In genomic region chr6:24855389-24856245, GRCh38 we compare ENCODE assay signal across 8 cellular contexts. TPM values are rescaled to one million over a fixed set of nuclear protein-coding genes. Genes with fewer than 3 reads are reported as not detected.
A peak's percentile ranks its signal among the peaks of the same experiment; 100 is the strongest.
DNase-seq lines count a peak whose midpoint lies in the region; ATAC-seq, FAIRE-seq and TF ChIP-seq lines count a peak whose summit lies in the region.

No MANE protein-coding gene starts in this region.

- no peaks in the 10 kb centered on the region for H3K9me3 ChIP-seq in small intestine (ENCODE audit: control insufficient read depth, low read depth)

- 32 to 37% (median 33%) methylated on average over 19 of the region's 19 CpGs for WGBS in small intestine, 3 donors

- POLR2A ChIA-PET in BJ (lab: Charles Lee) = interaction anchor here (0.9 kb wide), 1 partner anchor 162 kb away, joined by 3 read pairs; no protein-coding TSS in a partner anchor

- in situ Hi-C loops in astrocyte of the spinal cord (cut with HindIII; ENCODE audit: low sequenced_read_pairs) = no loop called here

- TF ChIP-seq CTCF in BJ (IDR thresholded peaks at IDR 0.05; ENCODE audit: insufficient read depth, low read depth, low read length) (peak; percentile 77), astrocyte of the spinal cord (IDR thresholded peaks at IDR 0.05; ENCODE audit: low read depth, low read length) (peak; percentile 84)

- H3K36me3 ChIP-seq in BJ (ENCODE audit: control insufficient read depth, insufficient read depth, low read length) (peaks cover 19% of the 10 kb centered on the region), small intestine (ENCODE audit: control insufficient read depth in 2 of 2, insufficient read depth in 2 of 2, low read length in 2 of 2) (no peaks in the 10 kb centered on the region)

- FAIRE-seq in small intestine (lab: Jason Lieb, UNC) = no peak

- H3K27ac ChIP-seq in small intestine (ENCODE audit: low read depth in 1 of 2, low read length in 1 of 2) = no peak overlapping the region

- peak; percentile 50 for ATAC-seq in GM21529 (IDR thresholded peaks at IDR 0.05; ENCODE audit: unreplicated experiment)
- ATAC-seq in HG02763 (IDR thresholded peaks at IDR 0.05; ENCODE audit: unreplicated experiment) = no peak

- H3K4me3 ChIP-seq in BJ (ENCODE audit: low read depth, low read length) (no peak overlapping the region), astrocyte of the spinal cord (ENCODE audit: low read depth, low read length) (no peak overlapping the region), small intestine (ENCODE audit: low read depth in 1 of 2, low read length in 2 of 2) (no peak overlapping the region)

- CTCF ChIA-PET in BJ (lab: Yijun Ruan, JAX) = interaction anchor here (0.6 to 5.9 kb wide), 24 partner anchors 11 to 218 kb away, joined by 3 to 65 read pairs (median 6); no protein-coding TSS in a partner anchor

- no peaks in the 10 kb centered on the region for H3K27me3 ChIP-seq in BJ (ENCODE audit: control insufficient read depth, insufficient read depth, low read length)
- no peaks in the 10 kb centered on the region for H3K27me3 ChIP-seq in small intestine (ENCODE audit: control insufficient read depth in 2 of 2, insufficient read depth in 2 of 2, low read length in 2 of 2)

- H3K4me1 ChIP-seq in small intestine (ENCODE audit: control insufficient read depth in 2 of 2, insufficient read depth in 1 of 2, low read depth in 1 of 2, low read length in 1 of 2) = no peaks in the 10 kb centered on the region

- DNase-seq in BJ (ENCODE audit: low read depth) (no peak), NCI-H1694 treated with DMSO at 0.1 percent for 48 hours (lab: John Stamatoyannopoulos, UW) (peak; percentile 78), T-helper 9 cell (peak; percentile 47), astrocyte of the spinal cord (ENCODE audit: low read depth, low spot score) (peak; percentile 77), hypothalamus (lab: John Stamatoyannopoulos, UW) (peak in 33 of 51 donors; percentile 6 to 74 (median 38)), small intestine (peak; percentile 60)

RNA-seq across cellular contexts. Expression of gene ARMH2, which starts 56.9 kb away (rescaled TPM):
- not detected in 2 replicates for polyA plus RNA-seq in BJ (2011; rRNA removed)
- not detected in 2 replicates for polyA minus RNA-seq in BJ (2011; rRNA and poly(A)+ RNA removed)
- polyA plus RNA-seq in small intestine = not detected
